In the genomic region with DNA sequence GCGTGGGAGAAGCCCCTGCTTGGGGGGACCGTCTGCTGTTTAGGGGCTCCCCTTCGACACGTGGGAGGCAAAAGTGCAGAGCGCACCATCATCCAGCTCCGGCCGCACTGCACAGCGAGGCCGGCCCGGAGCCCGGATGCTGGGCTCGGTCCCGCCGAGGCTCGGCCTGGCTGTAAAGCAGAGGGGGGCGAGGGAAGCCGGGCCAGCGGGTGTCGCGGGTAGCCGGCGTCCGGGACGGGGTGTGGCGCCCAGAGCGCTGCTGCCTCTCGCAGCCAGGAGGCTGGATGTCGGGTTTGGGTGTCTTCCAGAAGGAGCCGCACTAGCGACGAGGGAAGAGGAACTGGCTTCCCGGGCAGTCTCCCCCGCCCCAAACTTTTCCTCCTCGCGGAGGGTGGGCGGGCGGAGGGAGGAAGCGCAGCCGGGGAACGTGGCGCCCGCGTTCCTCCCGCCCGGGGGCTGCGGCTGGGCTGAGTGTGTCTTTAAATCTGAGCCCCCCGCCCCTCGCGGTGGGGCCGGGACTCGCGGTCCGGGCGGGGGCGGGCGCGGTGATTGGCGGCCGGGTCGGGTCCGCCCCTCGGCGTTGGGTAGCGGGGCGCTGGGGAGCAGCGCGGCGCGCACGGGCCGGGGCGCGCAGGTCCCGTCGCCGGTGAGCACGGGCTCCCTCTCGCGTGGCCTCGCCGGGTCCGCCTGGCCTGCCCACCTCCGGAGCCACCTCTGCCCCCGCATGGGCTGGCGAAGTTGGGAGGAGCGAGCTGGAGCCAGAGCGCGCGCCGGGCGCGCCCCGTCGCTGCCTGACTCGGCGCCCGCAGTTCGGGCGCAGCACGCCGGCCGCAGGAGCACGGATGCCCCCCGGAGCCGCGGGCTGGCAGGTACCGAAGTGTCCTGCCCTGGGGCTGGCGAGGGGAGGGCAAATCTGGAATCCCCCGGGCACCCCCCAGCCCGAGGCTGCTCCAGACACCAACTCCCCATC, we compare ENCODE assay signal across 8 cellular contexts. TPM values are rescaled to one million over a fixed set of nuclear protein-coding genes. Genes with fewer than 3 reads are reported as not detected.
A peak's percentile ranks its signal among the peaks of the same experiment; 100 is the strongest.
DNase-seq lines count a peak whose midpoint lies in the region; ATAC-seq and TF ChIP-seq lines count a peak whose summit lies in the region.

A gene (plus strand): TSS at position 577 of the 970 bp plus-strand sequence. CDS start 47,185 bp downstream, outside the sequence.

- no peaks in the 10 kb centered on the region for H4K20me1 ChIP-seq in PC-9 (ENCODE audit: insufficient read depth)

- peak within 1 kb of the TSS; percentile 82 for H2AFZ ChIP-seq in PC-9
- H2AFZ ChIP-seq in parathyroid adenoma: peak within 1 kb of the TSS; percentile 78

- H3K4me1 Mint-ChIP-seq in activated naive CD4-positive, alpha-beta T cell treated with anti-CD3 and anti-CD28 coated beads, Interleukin-2, amount 50 U/mL, for 24 hours: peaks cover 60% of the 10 kb centered on the region

- H3K79me2 ChIP-seq in PC-9 (ENCODE audit: low read depth) (peaks cover 4% of the 10 kb centered on the region; the same call in 1 of the 2 replicates), parathyroid adenoma (no peaks in the 10 kb centered on the region)

- no peak for TF ChIP-seq CTCF in PC-9 (conservative IDR thresholded peaks at IDR 0.05)
- TF ChIP-seq CTCF in parathyroid adenoma (IDR thresholded peaks at IDR 0.05): peak; percentile 13

- intact Hi-C loops in PC-9 (cut with micrococcal nuclease; ENCODE audit: unreplicated experiment): loop anchor here (5.0 kb wide), 1 partner anchor 59 kb away; no protein-coding TSS in a partner anchor
- intact Hi-C loops in cardiac septum (cut with DNase I): no loop called here

- H3K27ac ChIP-seq in PC-9: peak within 1 kb of the TSS; percentile 52
- peak within 1 kb of the TSS; percentile 38 for H3K27ac ChIP-seq in parathyroid adenoma

- H3K36me3 Mint-ChIP-seq in activated naive CD4-positive, alpha-beta T cell treated with anti-CD3 and anti-CD28 coated beads, Interleukin-2, amount 50 U/mL, for 24 hours: no peaks in the 10 kb centered on the region

- peak; percentile 52 for ATAC-seq in GM19438 (IDR thresholded peaks at IDR 0.05; ENCODE audit: low read depth, unreplicated experiment)
- no peak for ATAC-seq in GM18907 (IDR thresholded peaks at IDR 0.05; ENCODE audit: unreplicated experiment)

- H3K4me1 ChIP-seq in PC-9 (replicated peaks; ENCODE audit: insufficient read depth) (peaks cover 48% of the 10 kb centered on the region), parathyroid adenoma (peaks cover 6% of the 10 kb centered on the region)

- H3K4me3 ChIP-seq in PC-9: peak within 1 kb of the TSS; percentile 71
- H3K4me3 ChIP-seq in parathyroid adenoma (ENCODE audit: low read depth, low read length): peak within 1 kb of the TSS; percentile 38

- BruUV-seq in PC-9 (replicated peaks; lab: Mats Ljungman, UMichigan): TSS peak; percentile 82

- peak within 1 kb of the TSS; percentile 82 for H3K4me3 Mint-ChIP-seq in activated naive CD4-positive, alpha-beta T cell treated with anti-CD3 and anti-CD28 coated beads, Interleukin-2, amount 50 U/mL, for 24 hours

- H3F3A ChIP-seq in PC-9 (ENCODE audit: insufficient read depth, low read depth): peaks cover 25% of the 10 kb centered on the region

- no peak within 1 kb of the TSS for H3K9ac ChIP-seq in parathyroid adenoma

- no peaks in the 10 kb centered on the region for H3K9me3 ChIP-seq in PC-9 (ENCODE audit: insufficient read depth, low read depth)
- no peaks in the 10 kb centered on the region for H3K9me3 ChIP-seq in parathyroid adenoma (ENCODE audit: control insufficient read depth, low read length)

- H3K36me3 ChIP-seq in PC-9 (ENCODE audit: low read depth) (no peaks in the 10 kb centered on the region), parathyroid adenoma (ENCODE audit: control insufficient read depth, insufficient read depth, low read length) (no peaks in the 10 kb centered on the region)

- H3K9me2 ChIP-seq in PC-9 (ENCODE audit: insufficient read depth): no peaks in the 10 kb centered on the region

- H3K4me2 ChIP-seq in PC-9 (peak within 1 kb of the TSS; percentile 97), parathyroid adenoma (ENCODE audit: low read length) (peak within 1 kb of the TSS; percentile 47)

- no peaks in the 10 kb centered on the region for H3K27me3 ChIP-seq in PC-9 (ENCODE audit: insufficient read depth, low read depth)
- no peaks in the 10 kb centered on the region for H3K27me3 ChIP-seq in parathyroid adenoma (ENCODE audit: control insufficient read depth, insufficient read depth, low read length)

- POLR2A ChIA-PET in PC-9 (lab: Charles Lee; ENCODE audit: unreplicated experiment): interaction anchor here (0.7 kb wide), 1 partner anchor 42 kb away, joined by 3 read pairs; no protein-coding TSS in a partner anchor

- H3K9me3 Mint-ChIP-seq in activated naive CD4-positive, alpha-beta T cell treated with anti-CD3 and anti-CD28 coated beads, Interleukin-2, amount 50 U/mL, for 24 hours: no peaks in the 10 kb centered on the region

- H3K27ac Mint-ChIP-seq in activated naive CD4-positive, alpha-beta T cell treated with anti-CD3 and anti-CD28 coated beads, Interleukin-2, amount 50 U/mL, for 24 hours: peak within 1 kb of the TSS; percentile 93

- H3K27me3 Mint-ChIP-seq in activated naive CD4-positive, alpha-beta T cell treated with anti-CD3 and anti-CD28 coated beads, Interleukin-2, amount 50 U/mL, for 24 hours: no peaks in the 10 kb centered on the region

- DNase-seq in Ammon's horn (ENCODE audit: low spot score) (peak; percentile 72), PC-9 (peak; percentile 53 to 75), cardiac septum (ENCODE audit: low spot score) (peak; percentile 86), NCI-H2029 (lab: John Stamatoyannopoulos, UW) (no peak)

- CTCF ChIA-PET in PC-9 (lab: Charles Lee): interaction anchor here (0.5 to 0.9 kb wide), 2 partner anchors 17 to 276 kb away, joined by 3 to 7 read pairs; no protein-coding TSS in a partner anchor

RNA-seq across cellular contexts. Expression of the gene that starts here (rescaled TPM):
- total RNA-seq in PC-9 (2021): 5.2 and 7.5 TPM in 2 replicates
- total RNA-seq in cardiac septum: 5.3 TPM
